ENCODE assay signal across 1 cellular context in the genomic region with DNA sequence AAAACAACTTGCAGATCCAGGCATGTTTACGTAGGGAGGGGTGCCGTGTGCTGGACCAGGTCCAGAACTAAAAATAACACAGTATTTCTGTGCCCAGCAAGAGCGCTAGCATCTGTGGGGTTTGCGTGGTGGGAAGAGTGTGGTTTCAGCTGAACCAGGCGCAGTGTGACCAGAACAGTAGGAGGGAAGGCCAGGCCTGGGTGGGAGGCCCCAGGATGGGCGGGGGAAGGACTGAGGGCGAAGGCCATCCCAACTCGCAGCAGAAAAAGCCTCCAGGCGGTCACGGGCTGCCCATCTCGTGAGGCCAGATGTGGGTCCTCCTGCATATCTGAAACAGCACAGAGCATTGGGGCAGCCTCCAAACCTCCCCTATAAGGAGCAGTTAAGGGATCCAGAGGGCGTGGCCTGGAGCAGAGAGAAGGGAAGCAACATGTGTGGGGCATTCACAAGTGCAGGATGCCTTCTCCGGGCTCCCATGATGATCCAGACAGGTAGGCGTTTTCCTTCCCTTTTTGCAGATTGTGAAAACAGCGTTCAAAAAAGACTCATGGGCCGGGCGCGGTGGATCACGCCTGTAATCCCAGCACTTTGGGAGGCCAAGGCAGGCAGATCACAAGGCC.
TF ChIP-seq lines count a peak whose summit lies in the region.

No MANE protein-coding gene starts in this region.

TF ChIP-seq in HepG2, 621 proteins besides CTCF, POLR2A, EP300 and RAD21 (continued from another document and continues in another):
- TF ChIP-seq ZNF331 (CRISPR knock-in tag; IDR thresholded peaks at IDR 0.05) (0 out of 2 replicates have a peak, but pooled peaks have one; percentile 8), ARNTL (CRISPR knock-in tag; IDR thresholded peaks at IDR 0.05) (no peak), ARNT2 (CRISPR knock-in tag; IDR thresholded peaks at IDR 0.05; ENCODE audit: low read depth) (no peak), ZNF607 (CRISPR knock-in tag; IDR thresholded peaks at IDR 0.05; ENCODE audit: borderline replicate concordance) (peak; percentile 54), MATR3 (CRISPR knock-in tag; IDR thresholded peaks at IDR 0.05) (no peak), ZNF10 (CRISPR knock-in tag; IDR thresholded peaks at IDR 0.05; ENCODE audit: borderline replicate concordance, low read depth) (no peak), SALL2 (CRISPR knock-in tag; IDR thresholded peaks at IDR 0.05) (no peak), NR3C1 (CRISPR knock-in tag; IDR thresholded peaks at IDR 0.05) (no peak), KDM1A (CRISPR knock-in tag; IDR thresholded peaks at IDR 0.05) (no peak), RFX5 (IDR thresholded peaks at IDR 0.05; ENCODE audit: low read depth, low read length) (no peak), ZNF550 (CRISPR knock-in tag; IDR thresholded peaks at IDR 0.05; ENCODE audit: borderline replicate concordance) (no peak), PRMT3 (CRISPR knock-in tag; IDR thresholded peaks at IDR 0.05; ENCODE audit: borderline replicate concordance, low read depth) (no peak), ZBTB7A (CRISPR knock-in tag; IDR thresholded peaks at IDR 0.05) (no peak), ZNF260 (CRISPR knock-in tag; IDR thresholded peaks at IDR 0.05; ENCODE audit: borderline replicate concordance, low read depth) (no peak), DR1 (CRISPR knock-in tag; IDR thresholded peaks at IDR 0.05) (no peak), ZNF446 (CRISPR knock-in tag; IDR thresholded peaks at IDR 0.05) (no peak), ZBTB21 (CRISPR knock-in tag; IDR thresholded peaks at IDR 0.05) (no peak), NFKB2 (CRISPR knock-in tag; IDR thresholded peaks at IDR 0.05; ENCODE audit: borderline replicate concordance) (no peak), ZNF878 (CRISPR knock-in tag; IDR thresholded peaks at IDR 0.05) (no peak), ZNF441 (CRISPR knock-in tag; IDR thresholded peaks at IDR 0.05; ENCODE audit: borderline replicate concordance) (peak; percentile 48; the same call in 1 of the 2 replicates), KDM2A (CRISPR knock-in tag; IDR thresholded peaks at IDR 0.05; ENCODE audit: borderline replicate concordance, low read depth) (no peak), NFRKB (IDR thresholded peaks at IDR 0.05) (no peak), KLF16 (CRISPR knock-in tag; IDR thresholded peaks at IDR 0.05) (no peak), IKZF1 (IDR thresholded peaks at IDR 0.05) (no peak), ZNF619 (CRISPR knock-in tag; IDR thresholded peaks at IDR 0.05) (no peak), REPIN1 (CRISPR knock-in tag; IDR thresholded peaks at IDR 0.05; ENCODE audit: borderline replicate concordance, low read depth) (peak; percentile 62; the same call in 1 of the 2 replicates)
- TF ChIP-seq, protein P1, sequence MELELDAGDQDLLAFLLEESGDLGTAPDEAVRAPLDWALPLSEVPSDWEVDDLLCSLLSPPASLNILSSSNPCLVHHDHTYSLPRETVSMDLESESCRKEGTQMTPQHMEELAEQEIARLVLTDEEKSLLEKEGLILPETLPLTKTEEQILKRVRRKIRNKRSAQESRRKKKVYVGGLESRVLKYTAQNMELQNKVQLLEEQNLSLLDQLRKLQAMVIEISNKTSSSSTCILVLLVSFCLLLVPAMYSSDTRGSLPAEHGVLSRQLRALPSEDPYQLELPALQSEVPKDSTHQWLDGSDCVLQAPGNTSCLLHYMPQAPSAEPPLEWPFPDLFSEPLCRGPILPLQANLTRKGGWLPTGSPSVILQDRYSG (CRISPR knock-in tag; IDR thresholded peaks at IDR 0.05), result no peak
- TF ChIP-seq, protein P2, sequence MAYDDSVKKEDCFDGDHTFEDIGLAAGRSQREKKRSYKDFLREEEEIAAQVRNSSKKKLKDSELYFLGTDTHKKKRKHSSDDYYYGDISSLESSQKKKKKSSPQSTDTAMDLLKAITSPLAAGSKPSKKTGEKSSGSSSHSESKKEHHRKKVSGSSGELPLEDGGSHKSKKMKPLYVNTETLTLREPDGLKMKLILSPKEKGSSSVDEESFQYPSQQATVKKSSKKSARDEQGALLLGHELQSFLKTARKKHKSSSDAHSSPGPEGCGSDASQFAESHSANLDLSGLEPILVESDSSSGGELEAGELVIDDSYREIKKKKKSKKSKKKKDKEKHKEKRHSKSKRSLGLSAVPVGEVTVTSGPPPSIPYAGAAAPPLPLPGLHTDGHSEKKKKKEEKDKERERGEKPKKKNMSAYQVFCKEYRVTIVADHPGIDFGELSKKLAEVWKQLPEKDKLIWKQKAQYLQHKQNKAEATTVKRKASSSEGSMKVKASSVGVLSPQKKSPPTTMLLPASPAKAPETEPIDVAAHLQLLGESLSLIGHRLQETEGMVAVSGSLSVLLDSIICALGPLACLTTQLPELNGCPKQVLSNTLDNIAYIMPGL (CRISPR knock-in tag; IDR thresholded peaks at IDR 0.05; ENCODE audit: borderline replicate concordance in 1 of 2, low read depth in 1 of 2), result peak in 1 of 2 experiments; percentile 17; a peak in 1 of 4 replicates
- TF ChIP-seq, protein P3, sequence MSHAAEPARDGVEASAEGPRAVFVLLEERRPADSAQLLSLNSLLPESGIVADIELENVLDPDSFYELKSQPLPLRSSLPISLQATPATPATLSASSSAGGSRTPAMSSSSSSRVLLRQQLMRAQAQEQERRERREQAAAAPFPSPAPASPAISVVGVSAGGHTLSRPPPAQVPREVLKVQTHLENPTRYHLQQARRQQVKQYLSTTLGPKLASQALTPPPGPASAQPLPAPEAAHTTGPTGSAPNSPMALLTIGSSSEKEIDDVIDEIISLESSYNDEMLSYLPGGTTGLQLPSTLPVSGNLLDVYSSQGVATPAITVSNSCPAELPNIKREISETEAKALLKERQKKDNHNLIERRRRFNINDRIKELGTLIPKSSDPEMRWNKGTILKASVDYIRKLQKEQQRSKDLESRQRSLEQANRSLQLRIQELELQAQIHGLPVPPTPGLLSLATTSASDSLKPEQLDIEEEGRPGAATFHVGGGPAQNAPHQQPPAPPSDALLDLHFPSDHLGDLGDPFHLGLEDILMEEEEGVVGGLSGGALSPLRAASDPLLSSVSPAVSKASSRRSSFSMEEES (CRISPR knock-in tag; IDR thresholded peaks at IDR 0.05), result no peak
- TF ChIP-seq, protein P4, sequence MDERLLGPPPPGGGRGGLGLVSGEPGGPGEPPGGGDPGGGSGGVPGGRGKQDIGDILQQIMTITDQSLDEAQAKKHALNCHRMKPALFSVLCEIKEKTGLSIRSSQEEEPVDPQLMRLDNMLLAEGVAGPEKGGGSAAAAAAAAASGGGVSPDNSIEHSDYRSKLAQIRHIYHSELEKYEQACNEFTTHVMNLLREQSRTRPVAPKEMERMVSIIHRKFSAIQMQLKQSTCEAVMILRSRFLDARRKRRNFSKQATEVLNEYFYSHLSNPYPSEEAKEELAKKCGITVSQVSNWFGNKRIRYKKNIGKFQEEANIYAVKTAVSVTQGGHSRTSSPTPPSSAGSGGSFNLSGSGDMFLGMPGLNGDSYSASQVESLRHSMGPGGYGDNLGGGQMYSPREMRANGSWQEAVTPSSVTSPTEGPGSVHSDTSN (CRISPR knock-in tag; IDR thresholded peaks at IDR 0.05), result no peak
- TF ChIP-seq, protein P5, sequence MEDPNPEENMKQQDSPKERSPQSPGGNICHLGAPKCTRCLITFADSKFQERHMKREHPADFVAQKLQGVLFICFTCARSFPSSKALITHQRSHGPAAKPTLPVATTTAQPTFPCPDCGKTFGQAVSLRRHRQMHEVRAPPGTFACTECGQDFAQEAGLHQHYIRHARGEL (CRISPR knock-in tag; IDR thresholded peaks at IDR 0.05), result no peak
- TF ChIP-seq, protein P6, sequence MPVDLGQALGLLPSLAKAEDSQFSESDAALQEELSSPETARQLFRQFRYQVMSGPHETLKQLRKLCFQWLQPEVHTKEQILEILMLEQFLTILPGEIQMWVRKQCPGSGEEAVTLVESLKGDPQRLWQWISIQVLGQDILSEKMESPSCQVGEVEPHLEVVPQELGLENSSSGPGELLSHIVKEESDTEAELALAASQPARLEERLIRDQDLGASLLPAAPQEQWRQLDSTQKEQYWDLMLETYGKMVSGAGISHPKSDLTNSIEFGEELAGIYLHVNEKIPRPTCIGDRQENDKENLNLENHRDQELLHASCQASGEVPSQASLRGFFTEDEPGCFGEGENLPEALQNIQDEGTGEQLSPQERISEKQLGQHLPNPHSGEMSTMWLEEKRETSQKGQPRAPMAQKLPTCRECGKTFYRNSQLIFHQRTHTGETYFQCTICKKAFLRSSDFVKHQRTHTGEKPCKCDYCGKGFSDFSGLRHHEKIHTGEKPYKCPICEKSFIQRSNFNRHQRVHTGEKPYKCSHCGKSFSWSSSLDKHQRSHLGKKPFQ (CRISPR knock-in tag; IDR thresholded peaks at IDR 0.05; ENCODE audit: insufficient replicate concordance), result no peak
- TF ChIP-seq, protein P7, sequence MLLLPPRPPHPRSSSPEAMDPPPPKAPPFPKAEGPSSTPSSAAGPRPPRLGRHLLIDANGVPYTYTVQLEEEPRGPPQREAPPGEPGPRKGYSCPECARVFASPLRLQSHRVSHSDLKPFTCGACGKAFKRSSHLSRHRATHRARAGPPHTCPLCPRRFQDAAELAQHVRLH (CRISPR knock-in tag; IDR thresholded peaks at IDR 0.05; ENCODE audit: borderline replicate concordance, low read depth), result no peak
- TF ChIP-seq, protein P8, sequence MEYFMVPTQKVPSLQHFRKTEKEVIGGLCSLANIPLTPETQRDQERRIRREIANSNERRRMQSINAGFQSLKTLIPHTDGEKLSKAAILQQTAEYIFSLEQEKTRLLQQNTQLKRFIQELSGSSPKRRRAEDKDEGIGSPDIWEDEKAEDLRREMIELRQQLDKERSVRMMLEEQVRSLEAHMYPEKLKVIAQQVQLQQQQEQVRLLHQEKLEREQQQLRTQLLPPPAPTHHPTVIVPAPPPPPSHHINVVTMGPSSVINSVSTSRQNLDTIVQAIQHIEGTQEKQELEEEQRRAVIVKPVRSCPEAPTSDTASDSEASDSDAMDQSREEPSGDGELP (IDR thresholded peaks at IDR 0.05; ENCODE audit: borderline replicate concordance, low read depth), result no peak
- TF ChIP-seq, protein P9, sequence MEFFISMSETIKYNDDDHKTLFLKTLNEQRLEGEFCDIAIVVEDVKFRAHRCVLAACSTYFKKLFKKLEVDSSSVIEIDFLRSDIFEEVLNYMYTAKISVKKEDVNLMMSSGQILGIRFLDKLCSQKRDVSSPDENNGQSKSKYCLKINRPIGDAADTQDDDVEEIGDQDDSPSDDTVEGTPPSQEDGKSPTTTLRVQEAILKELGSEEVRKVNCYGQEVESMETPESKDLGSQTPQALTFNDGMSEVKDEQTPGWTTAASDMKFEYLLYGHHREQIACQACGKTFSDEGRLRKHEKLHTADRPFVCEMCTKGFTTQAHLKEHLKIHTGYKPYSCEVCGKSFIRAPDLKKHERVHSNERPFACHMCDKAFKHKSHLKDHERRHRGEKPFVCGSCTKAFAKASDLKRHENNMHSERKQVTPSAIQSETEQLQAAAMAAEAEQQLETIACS (CRISPR knock-in tag; IDR thresholded peaks at IDR 0.05), result no peak
- TF ChIP-seq, protein P10, sequence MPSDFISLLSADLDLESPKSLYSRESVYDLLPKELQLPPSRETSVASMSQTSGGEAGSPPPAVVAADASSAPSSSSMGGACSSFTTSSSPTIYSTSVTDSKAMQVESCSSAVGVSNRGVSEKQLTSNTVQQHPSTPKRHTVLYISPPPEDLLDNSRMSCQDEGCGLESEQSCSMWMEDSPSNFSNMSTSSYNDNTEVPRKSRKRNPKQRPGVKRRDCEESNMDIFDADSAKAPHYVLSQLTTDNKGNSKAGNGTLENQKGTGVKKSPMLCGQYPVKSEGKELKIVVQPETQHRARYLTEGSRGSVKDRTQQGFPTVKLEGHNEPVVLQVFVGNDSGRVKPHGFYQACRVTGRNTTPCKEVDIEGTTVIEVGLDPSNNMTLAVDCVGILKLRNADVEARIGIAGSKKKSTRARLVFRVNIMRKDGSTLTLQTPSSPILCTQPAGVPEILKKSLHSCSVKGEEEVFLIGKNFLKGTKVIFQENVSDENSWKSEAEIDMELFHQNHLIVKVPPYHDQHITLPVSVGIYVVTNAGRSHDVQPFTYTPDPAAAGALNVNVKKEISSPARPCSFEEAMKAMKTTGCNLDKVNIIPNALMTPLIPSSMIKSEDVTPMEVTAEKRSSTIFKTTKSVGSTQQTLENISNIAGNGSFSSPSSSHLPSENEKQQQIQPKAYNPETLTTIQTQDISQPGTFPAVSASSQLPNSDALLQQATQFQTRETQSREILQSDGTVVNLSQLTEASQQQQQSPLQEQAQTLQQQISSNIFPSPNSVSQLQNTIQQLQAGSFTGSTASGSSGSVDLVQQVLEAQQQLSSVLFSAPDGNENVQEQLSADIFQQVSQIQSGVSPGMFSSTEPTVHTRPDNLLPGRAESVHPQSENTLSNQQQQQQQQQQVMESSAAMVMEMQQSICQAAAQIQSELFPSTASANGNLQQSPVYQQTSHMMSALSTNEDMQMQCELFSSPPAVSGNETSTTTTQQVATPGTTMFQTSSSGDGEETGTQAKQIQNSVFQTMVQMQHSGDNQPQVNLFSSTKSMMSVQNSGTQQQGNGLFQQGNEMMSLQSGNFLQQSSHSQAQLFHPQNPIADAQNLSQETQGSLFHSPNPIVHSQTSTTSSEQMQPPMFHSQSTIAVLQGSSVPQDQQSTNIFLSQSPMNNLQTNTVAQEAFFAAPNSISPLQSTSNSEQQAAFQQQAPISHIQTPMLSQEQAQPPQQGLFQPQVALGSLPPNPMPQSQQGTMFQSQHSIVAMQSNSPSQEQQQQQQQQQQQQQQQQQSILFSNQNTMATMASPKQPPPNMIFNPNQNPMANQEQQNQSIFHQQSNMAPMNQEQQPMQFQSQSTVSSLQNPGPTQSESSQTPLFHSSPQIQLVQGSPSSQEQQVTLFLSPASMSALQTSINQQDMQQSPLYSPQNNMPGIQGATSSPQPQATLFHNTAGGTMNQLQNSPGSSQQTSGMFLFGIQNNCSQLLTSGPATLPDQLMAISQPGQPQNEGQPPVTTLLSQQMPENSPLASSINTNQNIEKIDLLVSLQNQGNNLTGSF (CRISPR knock-in tag; IDR thresholded peaks at IDR 0.05), result no peak
